22 cellular contexts compared by ENCODE assay signal in genomic region chr18:7899078-7899477, GRCh38.
DNase-seq lines count a peak whose midpoint lies in the region; ATAC-seq, FAIRE-seq and TF ChIP-seq lines count a peak whose summit lies in the region.
"Had no signal": no experiment of that assay in that cellular context is flagged by ENCODE, and none has a peak within 500 bp of the region (broad histone marks: within the 10 kb centered on the region; RNA-seq: fewer than 3 reads in every experiment).

No MANE protein-coding gene starts in this region.

- in situ Hi-C loops in HepG2 (cut with HindIII; ENCODE audit: extremely low pct_ligation_motif_present, low pct_unique_long_range_greater_than_20kb): no loop called here

- H3K36me3 ChIP-seq in liver (ENCODE audit: control insufficient read depth in 4 of 4, insufficient read depth in 3 of 4, low read depth in 1 of 4, low read length in 3 of 4): no peaks in the 10 kb centered on the region
- 0 out of 5 replicates have a peak, but pooled peaks cover 0 to 3% of the 10 kb centered on the region in 2 experiments for H3K36me3 ChIP-seq in HepG2 (replicated peaks in 1 of 2; ENCODE audit: control insufficient read depth in 1 of 2, insufficient read depth in 2 of 2, low read length in 2 of 2)
- H3K36me3 ChIP-seq in adipocyte (ENCODE audit: control insufficient read depth, insufficient read depth, low read length, severe bottlenecking): no peaks in the 10 kb centered on the region
- no peaks in the 10 kb centered on the region for H3K36me3 ChIP-seq in right lobe of liver
- H3K36me3 ChIP-seq in smooth muscle cell (ENCODE audit: low read depth): no peaks in the 10 kb centered on the region
- H3K36me3 ChIP-seq: BE2C, BLaER1 had no signal

- TF ChIP-seq CTCF in liver (IDR thresholded peaks at IDR 0.05; ENCODE audit: low read depth, low read length, missing input control) (no peak), HepG2 (CRISPR knock-in tag; IDR thresholded peaks at IDR 0.05) (no peak), right lobe of liver (IDR thresholded peaks at IDR 0.05) (no peak), smooth muscle cell (IDR thresholded peaks at IDR 0.05; ENCODE audit: borderline replicate concordance, insufficient read depth, poor library complexity, severe bottlenecking) (no peak)

- H3K9ac ChIP-seq in liver (ENCODE audit: low read depth in 1 of 2, low read length in 2 of 2): no peak overlapping the region
- no peak overlapping the region for H3K9ac ChIP-seq in HepG2 (ENCODE audit: insufficient read depth, low read depth, low read length)
- peak overlapping the region; percentile 67 for H3K9ac ChIP-seq in adipocyte (ENCODE audit: low read length)
- no peak overlapping the region for H3K9ac ChIP-seq in smooth muscle cell (ENCODE audit: low read depth)
- H3K9ac ChIP-seq: BLaER1 had no signal

- no peak for ATAC-seq in HepG2
- peak; percentile 78 to 91 (median 87) for ATAC-seq in right lobe of liver
- ATAC-seq in GM18498 (IDR thresholded peaks at IDR 0.05; ENCODE audit: unreplicated experiment): no peak
- no peak for ATAC-seq in HG02870 (IDR thresholded peaks at IDR 0.05; ENCODE audit: unreplicated experiment)

- H3K4me2 ChIP-seq in HepG2 (ENCODE audit: low read depth, low read length) (no peak overlapping the region), smooth muscle cell (no peak overlapping the region)
- H3K4me2 ChIP-seq: BLaER1 had no signal

- no peak overlapping the region for H3K27ac ChIP-seq in liver (ENCODE audit: low read depth in 1 of 2, low read length in 2 of 2)
- H3K27ac ChIP-seq in HepG2 (ENCODE audit: extremely low read length, insufficient read depth, low read length): no peak overlapping the region
- no peak overlapping the region for H3K27ac ChIP-seq in right lobe of liver
- H3K27ac ChIP-seq in smooth muscle cell (ENCODE audit: low read depth): peak overlapping the region; percentile 19
- H3K27ac ChIP-seq: 22Rv1, BLaER1 had no signal

- TF ChIP-seq RAD21 in liver (IDR thresholded peaks at IDR 0.05) (peak in 1 of 2 donors; percentile 45), HepG2 (CRISPR knock-in tag; IDR thresholded peaks at IDR 0.05) (no peak)

- POLR2A ChIA-PET in HepG2 (lab: Yijun Ruan, JAX): no interaction called here

- CTCF ChIA-PET in HepG2 (lab: Yijun Ruan, JAX; ENCODE audit: low intra/inter-chr PET ratio, low total read pairs): no interaction called here

- DNase-seq in HepG2 (ENCODE audit: low spot score) (no peak), adipocyte (ENCODE audit: low read depth) (no peak), right lobe of liver (no peak), smooth muscle cell (lab: John Stamatoyannopoulos, UW; ENCODE audit: unreplicated experiment) (no peak), NCI-H2029 (lab: John Stamatoyannopoulos, UW) (no peak)
- DNase-seq: ACHN; BE2C; C1 segment of cervical spinal cord; CD4-positive, alpha-beta memory T cell; CD4-positive, CD25-positive, alpha-beta regulatory T cell; CD8-positive, alpha-beta memory T cell; COR-L47; DMS79 treated with DMSO at 0.1 percent for 48 hours; GF-D8 had no signal

- H4K20me1 ChIP-seq in HepG2 (ENCODE audit: insufficient read depth, low read length) (no peaks in the 10 kb centered on the region), smooth muscle cell (ENCODE audit: low read depth) (no peaks in the 10 kb centered on the region)
- H4K20me1 ChIP-seq: BLaER1 had no signal

- 70% methylated on average over 5 of the region's 5 CpGs for WGBS in liver
- 93% methylated on average over 5 of the region's 5 CpGs for WGBS in HepG2 (ENCODE audit: low lambda C conversion rate)
- 41% methylated on average over 5 of the region's 5 CpGs for WGBS in right lobe of liver (ENCODE audit: insufficient coverage, low coverage, low lambda C conversion rate, missing lambda C conversion rate)
- WGBS in smooth muscle cell (ENCODE audit: low lambda C conversion rate): 74% methylated on average over 5 of the region's 5 CpGs

- peaks cover 17% of the 10 kb centered on the region for H3F3A ChIP-seq in smooth muscle cell (ENCODE audit: low read depth)

- intact Hi-C loops in HepG2 (cut with micrococcal nuclease; ENCODE audit: unreplicated experiment) (loop anchor here (10.0 kb wide), 1 partner anchor 64 kb away; no protein-coding TSS in a partner anchor), right lobe of liver (cut with DNase I) (no loop called here)

- H3K9me3 ChIP-seq in liver (ENCODE audit: control insufficient read depth in 4 of 4, low read length in 3 of 4): no peaks in the 10 kb centered on the region
- H3K9me3 ChIP-seq in HepG2 (ENCODE audit: low read length): no peaks in the 10 kb centered on the region
- H3K9me3 ChIP-seq in adipocyte (ENCODE audit: control insufficient read depth, low read length): no peaks in the 10 kb centered on the region
- no peaks in the 10 kb centered on the region for H3K9me3 ChIP-seq in right lobe of liver
- no peaks in the 10 kb centered on the region for H3K9me3 ChIP-seq in smooth muscle cell (replicated peaks; ENCODE audit: low read depth)
- H3K9me3 ChIP-seq: BE2C, BLaER1 had no signal

- no peak for FAIRE-seq in HepG2 (lab: Jason Lieb, UNC)
- FAIRE-seq: G401.6, GM12891, GM18507 had no signal

- H3K4me3 ChIP-seq in liver (ENCODE audit: low read depth in 1 of 3, low read length in 3 of 3) (no peak overlapping the region), HepG2 (replicated peaks in 1 of 3; ENCODE audit: insufficient read depth in 1 of 3, low read depth in 2 of 3, low read length in 3 of 3) (no peak overlapping the region), adipocyte (ENCODE audit: low read length) (no peak overlapping the region), right lobe of liver (no peak overlapping the region), smooth muscle cell (no peak overlapping the region)
- H3K4me3 ChIP-seq: BLaER1 had no signal

- no peak for TF ChIP-seq EP300 in HepG2 (IDR thresholded peaks at IDR 0.05; ENCODE audit: low read depth in 2 of 2, low read length in 2 of 2)
- no peak for TF ChIP-seq EP300 in HepG2 (CRISPR knock-in tag; IDR thresholded peaks at IDR 0.05; ENCODE audit: borderline replicate concordance)

- TF ChIP-seq POLR2A in HepG2 (IDR thresholded peaks at IDR 0.05; ENCODE audit: insufficient read depth in 1 of 2, low read depth in 2 of 2, low read length in 2 of 2) (no peak), right lobe of liver (IDR thresholded peaks at IDR 0.05) (no peak)

- H3K4me1 ChIP-seq in liver (ENCODE audit: control insufficient read depth in 4 of 4, insufficient read depth in 4 of 4, low read length in 3 of 4) (peaks cover 0 to 1% (median 0%) of the 10 kb centered on the region in 4 donors), HepG2 (ENCODE audit: insufficient read depth, low read length) (no peaks in the 10 kb centered on the region), adipocyte (ENCODE audit: control insufficient read depth, insufficient read depth, low read length) (peaks cover 63% of the 10 kb centered on the region), right lobe of liver (peaks cover 0 to 4% (median 0%) of the 10 kb centered on the region in 4 donors), smooth muscle cell (ENCODE audit: low read depth) (peaks cover 31% of the 10 kb centered on the region)
- H3K4me1 ChIP-seq: BE2C, BLaER1 had no signal

- no TSS peak for BruUV-seq in HepG2 (replicated peaks; lab: Mats Ljungman, UMichigan)

- H2AFZ ChIP-seq in HepG2 (ENCODE audit: low read length): no peak overlapping the region
- H2AFZ ChIP-seq in smooth muscle cell (ENCODE audit: low read depth): no peak overlapping the region

- H3K27me3 ChIP-seq in liver (ENCODE audit: control insufficient read depth in 4 of 4, insufficient read depth in 4 of 4, low read length in 3 of 4): no peaks in the 10 kb centered on the region
- H3K27me3 ChIP-seq in HepG2 (ENCODE audit: control insufficient read depth in 1 of 2, insufficient read depth in 2 of 2, low read length in 2 of 2): no peaks in the 10 kb centered on the region
- H3K27me3 ChIP-seq in adipocyte (replicated peaks; ENCODE audit: control insufficient read depth, insufficient read depth, low read length): no peaks in the 10 kb centered on the region
- H3K27me3 ChIP-seq in right lobe of liver: no peaks in the 10 kb centered on the region
- no peaks in the 10 kb centered on the region for H3K27me3 ChIP-seq in smooth muscle cell (ENCODE audit: low read depth)
- H3K27me3 ChIP-seq: BE2C, BLaER1 had no signal

- H3K79me2 ChIP-seq in HepG2 (ENCODE audit: insufficient read depth, low read length) (no peaks in the 10 kb centered on the region), smooth muscle cell (ENCODE audit: low read depth) (peaks cover 8% of the 10 kb centered on the region)

TF ChIP-seq in liver, 16 proteins besides CTCF, POLR2A, EP300 and RAD21 (continues in another document):
- TF ChIP-seq JUND (IDR thresholded peaks at IDR 0.05): no peak
- TF ChIP-seq MAX (IDR thresholded peaks at IDR 0.05): no peak
- TF ChIP-seq RXRA (IDR thresholded peaks at IDR 0.05): peak in 1 of 2 donors; percentile 26
- TF ChIP-seq SP1 (IDR thresholded peaks at IDR 0.05): peak; percentile 57
- TF ChIP-seq HNF4A (conservative IDR thresholded peaks at IDR 0.05): peak; percentile 12 to 32
- peak; percentile 47 for TF ChIP-seq YY1 (IDR thresholded peaks at IDR 0.05)
- no peak for TF ChIP-seq GABPA (IDR thresholded peaks at IDR 0.05 in 1 of 2, conservative IDR thresholded peaks at IDR 0.05 in 1 of 2)
- TF ChIP-seq NR2F2 (IDR thresholded peaks at IDR 0.05): no peak

TF ChIP-seq in HepG2, 621 proteins besides CTCF, POLR2A, EP300 and RAD21 (continues in another document):
- TF ChIP-seq KDM5B (CRISPR knock-in tag; IDR thresholded peaks at IDR 0.05; ENCODE audit: borderline replicate concordance) (no peak), NFATC3 (CRISPR knock-in tag; IDR thresholded peaks at IDR 0.05) (no peak), ZFP36 (IDR thresholded peaks at IDR 0.05; ENCODE audit: borderline replicate concordance, low read depth, low read length, partially characterized antibody) (no peak)

Comparison
In these comparisons a context has a peak if more than half of its experiments do, and no peak if none do; other contexts are left out.
1. ATAC-seq: peak in right lobe of liver (4 of 4); none in HepG2 (single experiment), GM18498 (single experiment) and HG02870 (single experiment).